8 cellular contexts compared by ENCODE assay signal in the genomic region with DNA sequence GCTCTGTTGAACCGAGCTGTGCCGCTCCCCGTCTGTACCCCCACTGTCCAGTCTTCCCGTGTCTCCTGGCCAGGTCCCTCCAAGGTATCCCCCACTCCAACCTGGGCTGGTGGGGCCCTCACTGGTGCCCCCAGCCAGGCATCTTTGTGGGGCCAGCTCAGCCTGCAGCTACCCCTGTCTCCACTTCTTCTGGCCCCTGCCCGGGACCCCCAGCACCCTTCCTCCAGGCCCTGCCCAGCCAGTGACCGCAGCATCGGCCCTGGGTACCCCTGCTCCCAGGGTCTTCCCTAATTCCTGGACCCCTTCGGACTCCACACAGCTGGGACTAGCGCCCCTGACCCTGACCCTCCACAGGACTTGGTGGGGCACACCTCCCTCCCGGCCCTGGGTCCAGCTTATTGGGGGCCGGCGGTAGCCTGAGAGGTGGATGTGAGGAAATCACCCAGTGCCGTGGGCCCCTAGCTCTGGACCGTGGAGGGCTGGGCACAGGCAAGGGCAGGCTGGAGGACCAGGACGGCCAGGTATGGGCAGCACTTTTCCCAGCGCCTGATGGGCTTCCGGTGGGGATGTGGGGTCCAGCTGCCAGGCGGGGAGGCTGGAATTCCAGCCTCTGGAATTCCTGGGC. TPM values are rescaled to one million over a fixed set of nuclear protein-coding genes. Genes with fewer than 3 reads are reported as not detected.
DNase-seq lines count a peak whose midpoint lies in the region; ATAC-seq, FAIRE-seq and TF ChIP-seq lines count a peak whose summit lies in the region.

No MANE protein-coding gene starts in this region.

- no peaks in the 10 kb centered on the region for H4K20me1 ChIP-seq in astrocyte (ENCODE audit: insufficient read depth, low read length)

- peaks cover 32% of the 10 kb centered on the region for H3K4me1 Mint-ChIP-seq in activated CD4-positive, alpha-beta T cell treated with anti-CD3 and anti-CD28 coated beads, Interleukin-2, amount 10 ng/mL, durations not matched to agents 24 days and 14 days
- peaks cover 12% of the 10 kb centered on the region for H3K4me1 Mint-ChIP-seq in astrocyte (ENCODE audit: low read depth, unreplicated experiment)

- no peak overlapping the region for H2AFZ ChIP-seq in astrocyte (ENCODE audit: low read depth, low read length)

- H3K27ac Mint-ChIP-seq in activated CD4-positive, alpha-beta T cell treated with anti-CD3 and anti-CD28 coated beads, Interleukin-2, amount 10 ng/mL, durations not matched to agents 24 days and 14 days = peak overlapping the region; percentile 99
- H3K27ac Mint-ChIP-seq in astrocyte (ENCODE audit: unreplicated experiment) = peak overlapping the region; percentile 99

- intact Hi-C loops in activated CD4-positive, alpha-beta T cell treated with anti-CD3 and anti-CD28 coated beads, Interleukin-2, amount 10 ng/mL, durations not matched to agents 24 days and 14 days (cut with micrococcal nuclease) = loop anchor here (1.0 to 2.0 kb wide), 2 partner anchors 8 to 72 kb away; no protein-coding TSS in a partner anchor
- intact Hi-C loops in lower lobe of right lung (cut with DNase I) = no loop called here

- H3K4me2 ChIP-seq in astrocyte (ENCODE audit: low read length) = peak overlapping the region; percentile 90

- peaks cover 3% of the 10 kb centered on the region for H3K36me3 Mint-ChIP-seq in activated CD4-positive, alpha-beta T cell treated with anti-CD3 and anti-CD28 coated beads, Interleukin-2, amount 10 ng/mL, durations not matched to agents 24 days and 14 days (ENCODE audit: low read depth)
- H3K36me3 Mint-ChIP-seq in astrocyte (ENCODE audit: low read depth, unreplicated experiment) = peaks cover 3% of the 10 kb centered on the region

- peaks cover 12% of the 10 kb centered on the region for H3K27me3 Mint-ChIP-seq in activated CD4-positive, alpha-beta T cell treated with anti-CD3 and anti-CD28 coated beads, Interleukin-2, amount 10 ng/mL, durations not matched to agents 24 days and 14 days
- H3K27me3 Mint-ChIP-seq in astrocyte (ENCODE audit: low read depth, unreplicated experiment) = peaks cover 6% of the 10 kb centered on the region

- TF ChIP-seq CTCF in astrocyte (IDR thresholded peaks at IDR 0.05; ENCODE audit: insufficient read depth, low read depth, low read length) (no peak), lower lobe of right lung (IDR thresholded peaks at IDR 0.05) (no peak)

- DNase-seq in activated CD4-positive, alpha-beta T cell treated with anti-CD3 and anti-CD28 coated beads, Interleukin-2, amount 10 ng/mL, durations not matched to agents 24 days and 14 days = no peak
- DNase-seq in activated CD4-positive, alpha-beta T cell treated with anti-CD3 and anti-CD28 coated beads, Interleukin-2, amount 50 U/mL, for 48 hours = no peak
- DNase-seq in astrocyte (ENCODE audit: low read depth) (no peak), lower lobe of right lung (no peak), NCI-H748 (lab: John Stamatoyannopoulos, UW; ENCODE audit: unreplicated experiment) (no peak), H7 (no peak)
- no peak for DNase-seq in stimulated activated CD4-positive, alpha-beta T cell treated with anti-CD3 and anti-CD28 coated beads, Interleukin-15, amount 100 ng/mL, for 24 hours

- H3K36me3 ChIP-seq in astrocyte (ENCODE audit: insufficient read depth, low read length) = no peaks in the 10 kb centered on the region
- peaks cover 14% of the 10 kb centered on the region for H3K36me3 ChIP-seq in lower lobe of right lung
- H3K36me3 ChIP-seq in H7 (replicated peaks; ENCODE audit: control insufficient read depth, insufficient read depth, low read length) = no peaks in the 10 kb centered on the region

- H3K9me3 ChIP-seq in astrocyte (ENCODE audit: insufficient read depth, low read depth, low read length) (no peaks in the 10 kb centered on the region), lower lobe of right lung (no peaks in the 10 kb centered on the region)

- H3K27ac ChIP-seq in astrocyte (ENCODE audit: low read depth, low read length) (peak overlapping the region; percentile 99), lower lobe of right lung (peak overlapping the region; percentile 99), temporal lobe (ENCODE audit: low read depth, low read length) (peak overlapping the region; percentile 73)

- no peaks in the 10 kb centered on the region for H3K9me3 Mint-ChIP-seq in activated CD4-positive, alpha-beta T cell treated with anti-CD3 and anti-CD28 coated beads, Interleukin-2, amount 10 ng/mL, durations not matched to agents 24 days and 14 days
- H3K9me3 Mint-ChIP-seq in astrocyte (ENCODE audit: unreplicated experiment) = no peaks in the 10 kb centered on the region

- H3K27me3 ChIP-seq in astrocyte (ENCODE audit: insufficient read depth, low read length) (peaks cover 12% of the 10 kb centered on the region), lower lobe of right lung (ENCODE audit: low read depth) (no peaks in the 10 kb centered on the region), H7 (ENCODE audit: control insufficient read depth, insufficient read depth, low read length) (peaks cover 81% of the 10 kb centered on the region)

- FAIRE-seq in astrocyte (lab: Jason Lieb, UNC) = no peak

- H3K4me1 ChIP-seq in astrocyte (ENCODE audit: insufficient read depth, low read length) = peaks cover 23% of the 10 kb centered on the region
- peaks cover 81% of the 10 kb centered on the region for H3K4me1 ChIP-seq in lower lobe of right lung

- peak overlapping the region; percentile 97 for H3K9ac ChIP-seq in astrocyte (ENCODE audit: low read length)

- no peak for ATAC-seq in lower lobe of right lung

- H3K4me3 Mint-ChIP-seq in activated CD4-positive, alpha-beta T cell treated with anti-CD3 and anti-CD28 coated beads, Interleukin-2, amount 10 ng/mL, durations not matched to agents 24 days and 14 days = peak overlapping the region; percentile 80
- H3K4me3 Mint-ChIP-seq in astrocyte (ENCODE audit: unreplicated experiment) = peak overlapping the region; percentile 14

- H3K4me3 ChIP-seq in astrocyte (ENCODE audit: insufficient read depth, low read depth, low read length) (no peak overlapping the region), lower lobe of right lung (peak overlapping the region; percentile 45), H7 (ENCODE audit: insufficient read depth, low read depth, low read length) (no peak overlapping the region)

- no peaks in the 10 kb centered on the region for H3K79me2 ChIP-seq in astrocyte (ENCODE audit: insufficient read depth, low read length)

RNA-seq across cellular contexts. Expression of a gene that starts 4.1 kb away (rescaled TPM):
- total RNA-seq in activated CD4-positive, alpha-beta T cell treated with anti-CD3 and anti-CD28 coated beads, Interleukin-2, amount 10 ng/mL, durations not matched to agents 24 days and 14 days = 99.3 and 110 TPM in 2 replicates
- total RNA-seq in astrocyte (21.3 and 29.5 TPM in 2 replicates), lower lobe of right lung (237 TPM), temporal lobe (2.0 TPM)
- 0.96 and 5.4 TPM in 2 replicates for total RNA-seq in H7 (2014; rRNA removed; shearing (Covaris generic))

RNA-seq across cellular contexts. Expression of a gene that starts 8.0 kb away (rescaled TPM):
- total RNA-seq in activated CD4-positive, alpha-beta T cell treated with anti-CD3 and anti-CD28 coated beads, Interleukin-2, amount 10 ng/mL, durations not matched to agents 24 days and 14 days = 0.37 and 0.43 TPM in 2 replicates
- total RNA-seq in astrocyte (56.0 and 71.8 TPM in 2 replicates), lower lobe of right lung (143 TPM), temporal lobe (94.9 TPM)
- 3.7 and 8.7 TPM in 2 replicates for total RNA-seq in H7 (2014; rRNA removed; shearing (Covaris generic))

RNA-seq across cellular contexts. Expression of a gene that starts 8.4 kb away (rescaled TPM):
- 41.4 and 43.3 TPM in 2 replicates for total RNA-seq in activated CD4-positive, alpha-beta T cell treated with anti-CD3 and anti-CD28 coated beads, Interleukin-2, amount 10 ng/mL, durations not matched to agents 24 days and 14 days
- total RNA-seq in astrocyte = 4.0 and 5.5 TPM in 2 replicates
- 10.6 TPM for total RNA-seq in lower lobe of right lung
- 3.0 TPM for total RNA-seq in temporal lobe
- 24.5 and 28.5 TPM in 2 replicates for total RNA-seq in H7 (2014; rRNA removed; shearing (Covaris generic))

RNA-seq across cellular contexts. Expression of a gene that starts 43.8 kb away (rescaled TPM):
- total RNA-seq in activated CD4-positive, alpha-beta T cell treated with anti-CD3 and anti-CD28 coated beads, Interleukin-2, amount 10 ng/mL, durations not matched to agents 24 days and 14 days = 9.1 and 10.3 TPM in 2 replicates
- total RNA-seq in astrocyte (4.0 and 5.2 TPM in 2 replicates), lower lobe of right lung (3.0 TPM), temporal lobe (20.2 TPM)
- 0.67 and 0.80 TPM in 2 replicates for total RNA-seq in H7 (2014; rRNA removed; shearing (Covaris generic))
